In the genomic region with DNA sequence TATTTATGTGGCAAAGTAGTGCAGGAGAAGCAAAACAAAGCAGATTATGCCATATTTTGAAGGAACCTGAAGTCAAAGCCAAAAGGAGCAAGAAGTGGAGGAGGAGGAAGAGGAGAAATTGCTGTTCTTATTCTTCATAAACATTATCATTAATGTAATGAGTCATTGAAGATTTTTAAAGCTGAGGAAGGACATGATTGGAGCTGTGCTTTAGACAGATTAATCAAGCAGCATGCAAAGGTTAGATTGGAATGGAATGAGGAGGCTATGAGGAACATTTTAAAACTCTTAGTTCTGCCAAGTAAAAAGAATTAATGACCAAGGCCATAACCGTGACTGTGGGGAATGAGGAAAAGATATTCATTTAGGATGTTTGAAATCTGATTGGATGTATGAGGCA, we compare ENCODE assay signal across 20 cellular contexts.
"Had no signal": no experiment of that assay in that cellular context is flagged by ENCODE, and none has a peak within 500 bp of the region (broad histone marks: within the 10 kb centered on the region; RNA-seq: fewer than 3 reads in every experiment).

No MANE protein-coding gene starts in this region.

- H3K36me3 Mint-ChIP-seq: activated naive CD8-positive, alpha-beta T cell treated with anti-CD3 and anti-CD28 coated beads, Interleukin-2, amount 10 ng/mL, durations not matched to agents 7 days and 5 days; stimulated activated naive B cell treated with anti-CD40 and anti-IgM and Interleukin-4, amounts not matched to agents 10 μg/mL and 1 μg/mL and 100 μg/mL, for 72 hours had no signal

- H3K4me1 ChIP-seq: breast epithelium, thyroid gland had no signal

- H3K27ac Mint-ChIP-seq: activated CD8-positive, alpha-beta T cell treated with anti-CD3 and anti-CD28 coated beads, Interleukin-2, amount 10 ng/mL, durations not matched to agents 7 days and 5 days; activated naive CD8-positive, alpha-beta T cell treated with anti-CD3 and anti-CD28 coated beads, Interleukin-2, amount 10 ng/mL, durations not matched to agents 7 days and 5 days; activated T-cell treated with anti-CD3 and anti-CD28 coated beads, Interleukin-2, amount 50 U/mL, for 24 hours; activated T-helper 2 cell treated with anti-CD3 and anti-CD28 coated beads, Interferon-gamma antibody, Interleukin-2, Interleukin-4, amounts not matched to agents 10 μg/mL and 5 μg/mL and 100 μg/mL, durations not matched to agents 14 hours and 24 hours and 36 hours; nephron progenitor cell; stimulated activated naive B cell treated with anti-CD40 and anti-IgM and Interleukin-4, amounts not matched to agents 10 μg/mL and 1 μg/mL and 100 μg/mL, for 72 hours had no signal

- H3K27ac ChIP-seq: breast epithelium, thyroid gland had no signal

- H3K9me3 ChIP-seq: breast epithelium, thyroid gland had no signal

- DNase-seq: activated CD4-positive, alpha-beta T cell treated with anti-CD3 and anti-CD28 coated beads for 48 hours; activated CD4-positive, CD25-positive, alpha-beta regulatory T cell; activated CD8-positive, alpha-beta T cell treated with anti-CD3 and anti-CD28 coated beads, Interleukin-2, amount 10 ng/mL, durations not matched to agents 7 days and 5 days; activated naive CD4-positive, alpha-beta T cell treated with Interleukin-2 at 50 U/mL for 16 hours; activated naive CD8-positive, alpha-beta T cell treated with anti-CD3 and anti-CD28 coated beads, Interleukin-2, amount 10 ng/mL, durations not matched to agents 7 days and 5 days; activated T-cell treated with anti-CD3 and anti-CD28 coated beads, Interleukin-2, amount 50 U/mL, for 24 hours; aorta; effector memory CD4-positive, alpha-beta T cell; islet precursor cell; midbrain; nephron progenitor cell; nucleus accumbens; posterior cingulate gyrus; retina; stimulated activated naive B cell treated with anti-CD40 and anti-IgM and Interleukin-4, amounts not matched to agents 10 μg/mL and 1 μg/mL and 100 μg/mL, for 72 hours; T-helper 1 cell; T-helper 9 cell; thyroid gland had no signal

- ATAC-seq: activated CD8-positive, alpha-beta T cell treated with anti-CD3 and anti-CD28 coated beads, Interleukin-2, amount 10 ng/mL, durations not matched to agents 7 days and 5 days; stimulated activated naive B cell treated with anti-CD40 and anti-IgM and Interleukin-4, amounts not matched to agents 10 μg/mL and 1 μg/mL and 100 μg/mL, for 72 hours had no signal

- H3K4me1 Mint-ChIP-seq: stimulated activated naive B cell treated with anti-CD40 and anti-IgM and Interleukin-4, amounts not matched to agents 10 μg/mL and 1 μg/mL and 100 μg/mL, for 72 hours had no signal

- H3K27me3 ChIP-seq: breast epithelium, thyroid gland had no signal

- H3K27me3 Mint-ChIP-seq: activated naive CD8-positive, alpha-beta T cell treated with anti-CD3 and anti-CD28 coated beads, Interleukin-2, amount 10 ng/mL, durations not matched to agents 7 days and 5 days; activated T-cell treated with anti-CD3 and anti-CD28 coated beads, Interleukin-2, amount 50 U/mL, for 24 hours; stimulated activated naive B cell treated with anti-CD40 and anti-IgM and Interleukin-4, amounts not matched to agents 10 μg/mL and 1 μg/mL and 100 μg/mL, for 72 hours had no signal

- H3K36me3 ChIP-seq: breast epithelium, thyroid gland had no signal

- H3K4me3 ChIP-seq: breast epithelium, thyroid gland had no signal

- H3K9me3 Mint-ChIP-seq: activated naive CD8-positive, alpha-beta T cell treated with anti-CD3 and anti-CD28 coated beads, Interleukin-2, amount 10 ng/mL, durations not matched to agents 7 days and 5 days; activated T-cell treated with anti-CD3 and anti-CD28 coated beads, Interleukin-2, amount 50 U/mL, for 24 hours; activated T-helper 2 cell treated with anti-CD3 and anti-CD28 coated beads, Interferon-gamma antibody, Interleukin-2, Interleukin-4, amounts not matched to agents 10 μg/mL and 5 μg/mL and 100 μg/mL, durations not matched to agents 14 hours and 24 hours and 36 hours; stimulated activated naive B cell treated with anti-CD40 and anti-IgM and Interleukin-4, amounts not matched to agents 10 μg/mL and 1 μg/mL and 100 μg/mL, for 72 hours had no signal

- H3K4me3 Mint-ChIP-seq: activated CD8-positive, alpha-beta T cell treated with anti-CD3 and anti-CD28 coated beads, Interleukin-2, amount 10 ng/mL, durations not matched to agents 7 days and 5 days; activated naive CD8-positive, alpha-beta T cell treated with anti-CD3 and anti-CD28 coated beads, Interleukin-2, amount 10 ng/mL, durations not matched to agents 7 days and 5 days; activated T-cell treated with anti-CD3 and anti-CD28 coated beads, Interleukin-2, amount 50 U/mL, for 24 hours; nephron progenitor cell; stimulated activated naive B cell treated with anti-CD40 and anti-IgM and Interleukin-4, amounts not matched to agents 10 μg/mL and 1 μg/mL and 100 μg/mL, for 72 hours had no signal
